Comparison of ENCODE assay signal across 1 cellular context in the genomic region with DNA sequence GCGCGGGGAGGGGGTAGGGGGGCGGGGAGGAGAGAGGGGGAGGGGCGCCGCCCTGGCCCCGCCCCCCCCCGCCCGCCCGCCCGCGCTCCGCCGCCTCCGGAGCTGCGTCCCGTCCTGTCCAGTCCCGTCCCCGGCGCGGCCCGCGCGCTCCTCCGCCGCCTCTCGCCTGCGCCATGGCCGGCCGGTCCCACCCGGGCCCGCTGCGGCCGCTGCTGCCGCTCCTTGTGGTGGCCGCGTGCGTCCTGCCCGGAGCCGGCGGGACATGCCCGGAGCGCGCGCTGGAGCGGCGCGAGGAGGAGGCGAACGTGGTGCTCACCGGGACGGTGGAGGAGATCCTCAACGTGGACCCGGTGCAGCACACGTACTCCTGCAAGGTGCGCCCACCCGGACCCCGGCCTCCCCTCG.
TF ChIP-seq lines count a peak whose summit lies in the region.

A gene (plus strand): TSS at position 121 of the 405 bp plus-strand sequence. CDS start 53 bp downstream, at position 174.

TF ChIP-seq in GM12878, 131 proteins besides CTCF, POLR2A, EP300 and RAD21 (continued from another document):
- TF ChIP-seq, protein P1, sequence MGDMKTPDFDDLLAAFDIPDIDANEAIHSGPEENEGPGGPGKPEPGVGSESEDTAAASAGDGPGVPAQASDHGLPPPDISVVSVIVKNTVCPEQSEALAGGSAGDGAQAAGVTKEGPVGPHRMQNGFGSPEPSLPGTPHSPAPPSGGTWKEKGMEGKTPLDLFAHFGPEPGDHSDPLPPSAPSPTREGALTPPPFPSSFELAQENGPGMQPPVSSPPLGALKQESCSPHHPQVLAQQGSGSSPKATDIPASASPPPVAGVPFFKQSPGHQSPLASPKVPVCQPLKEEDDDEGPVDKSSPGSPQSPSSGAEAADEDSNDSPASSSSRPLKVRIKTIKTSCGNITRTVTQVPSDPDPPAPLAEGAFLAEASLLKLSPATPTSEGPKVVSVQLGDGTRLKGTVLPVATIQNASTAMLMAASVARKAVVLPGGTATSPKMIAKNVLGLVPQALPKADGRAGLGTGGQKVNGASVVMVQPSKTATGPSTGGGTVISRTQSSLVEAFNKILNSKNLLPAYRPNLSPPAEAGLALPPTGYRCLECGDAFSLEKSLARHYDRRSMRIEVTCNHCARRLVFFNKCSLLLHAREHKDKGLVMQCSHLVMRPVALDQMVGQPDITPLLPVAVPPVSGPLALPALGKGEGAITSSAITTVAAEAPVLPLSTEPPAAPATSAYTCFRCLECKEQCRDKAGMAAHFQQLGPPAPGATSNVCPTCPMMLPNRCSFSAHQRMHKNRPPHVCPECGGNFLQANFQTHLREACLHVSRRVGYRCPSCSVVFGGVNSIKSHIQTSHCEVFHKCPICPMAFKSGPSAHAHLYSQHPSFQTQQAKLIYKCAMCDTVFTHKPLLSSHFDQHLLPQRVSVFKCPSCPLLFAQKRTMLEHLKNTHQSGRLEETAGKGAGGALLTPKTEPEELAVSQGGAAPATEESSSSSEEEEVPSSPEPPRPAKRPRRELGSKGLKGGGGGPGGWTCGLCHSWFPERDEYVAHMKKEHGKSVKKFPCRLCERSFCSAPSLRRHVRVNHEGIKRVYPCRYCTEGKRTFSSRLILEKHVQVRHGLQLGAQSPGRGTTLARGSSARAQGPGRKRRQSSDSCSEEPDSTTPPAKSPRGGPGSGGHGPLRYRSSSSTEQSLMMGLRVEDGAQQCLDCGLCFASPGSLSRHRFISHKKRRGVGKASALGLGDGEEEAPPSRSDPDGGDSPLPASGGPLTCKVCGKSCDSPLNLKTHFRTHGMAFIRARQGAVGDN (IDR thresholded peaks at IDR 0.05) = 0 out of 2 replicates have a peak, but pooled peaks have one; percentile 36
- TF ChIP-seq BACH1 (IDR thresholded peaks at IDR 0.05; ENCODE audit: borderline replicate concordance) = peak; percentile 85
- no peak for TF ChIP-seq RBBP5 (conservative IDR thresholded peaks at IDR 0.05)
- TF ChIP-seq LARP7 (IDR thresholded peaks at IDR 0.05) = peak; percentile 85; the same call in 1 of the 2 replicates
- TF ChIP-seq EED (IDR thresholded peaks at IDR 0.05; ENCODE audit: low read depth) = no peak
- TF ChIP-seq ZNF207 (IDR thresholded peaks at IDR 0.05; ENCODE audit: borderline replicate concordance) = 0 out of 2 replicates have a peak, but pooled peaks have one; percentile 32
- TF ChIP-seq, protein P2, sequence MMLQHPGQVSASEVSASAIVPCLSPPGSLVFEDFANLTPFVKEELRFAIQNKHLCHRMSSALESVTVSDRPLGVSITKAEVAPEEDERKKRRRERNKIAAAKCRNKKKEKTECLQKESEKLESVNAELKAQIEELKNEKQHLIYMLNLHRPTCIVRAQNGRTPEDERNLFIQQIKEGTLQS (IDR thresholded peaks at IDR 0.05; ENCODE audit: borderline replicate concordance, extremely low read depth, low read depth, low read length) = no peak
- no peak for TF ChIP-seq NBN (IDR thresholded peaks at IDR 0.05)
- no peak for TF ChIP-seq MTA3 (IDR thresholded peaks at IDR 0.05; ENCODE audit: borderline replicate concordance, low read length)
- TF ChIP-seq GATAD2B (conservative IDR thresholded peaks at IDR 0.05; ENCODE audit: low read depth) = peak; percentile 76; the same call in 1 of the 2 replicates
- no peak for TF ChIP-seq ZNF217 (IDR thresholded peaks at IDR 0.05)
- TF ChIP-seq, protein P3, sequence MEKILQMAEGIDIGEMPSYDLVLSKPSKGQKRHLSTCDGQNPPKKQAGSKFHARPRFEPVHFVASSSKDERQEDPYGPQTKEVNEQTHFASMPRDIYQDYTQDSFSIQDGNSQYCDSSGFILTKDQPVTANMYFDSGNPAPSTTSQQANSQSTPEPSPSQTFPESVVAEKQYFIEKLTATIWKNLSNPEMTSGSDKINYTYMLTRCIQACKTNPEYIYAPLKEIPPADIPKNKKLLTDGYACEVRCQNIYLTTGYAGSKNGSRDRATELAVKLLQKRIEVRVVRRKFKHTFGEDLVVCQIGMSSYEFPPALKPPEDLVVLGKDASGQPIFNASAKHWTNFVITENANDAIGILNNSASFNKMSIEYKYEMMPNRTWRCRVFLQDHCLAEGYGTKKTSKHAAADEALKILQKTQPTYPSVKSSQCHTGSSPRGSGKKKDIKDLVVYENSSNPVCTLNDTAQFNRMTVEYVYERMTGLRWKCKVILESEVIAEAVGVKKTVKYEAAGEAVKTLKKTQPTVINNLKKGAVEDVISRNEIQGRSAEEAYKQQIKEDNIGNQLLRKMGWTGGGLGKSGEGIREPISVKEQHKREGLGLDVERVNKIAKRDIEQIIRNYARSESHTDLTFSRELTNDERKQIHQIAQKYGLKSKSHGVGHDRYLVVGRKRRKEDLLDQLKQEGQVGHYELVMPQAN (conservative IDR thresholded peaks at IDR 0.05) = peak; percentile 74
- peak in 1 of 2 experiments; percentile 30; a peak in 1 of 3 replicates for TF ChIP-seq EGR1 (IDR thresholded peaks at IDR 0.05; ENCODE audit: borderline replicate concordance in 1 of 2, low read depth in 2 of 2, low read length in 2 of 2)
- TF ChIP-seq SMC3 (IDR thresholded peaks at IDR 0.05; ENCODE audit: borderline replicate concordance, low read length) = no peak
- TF ChIP-seq STAT3 (IDR thresholded peaks at IDR 0.05; ENCODE audit: low read depth, low read length) = no peak
- peak; percentile 48; the same call in 1 of the 2 replicates for TF ChIP-seq DPF2 (IDR thresholded peaks at IDR 0.05)
- no peak for TF ChIP-seq NR2C2 (IDR thresholded peaks at IDR 0.05; ENCODE audit: borderline replicate concordance, control insufficient read depth, insufficient read length, low read depth)
- no peak for TF ChIP-seq RFX5 (IDR thresholded peaks at IDR 0.05; ENCODE audit: low read depth, low read length)
- TF ChIP-seq KLF5 (IDR thresholded peaks at IDR 0.05; ENCODE audit: partially characterized antibody) = no peak
- 0 out of 2 replicates have a peak, but pooled peaks have one; percentile 24 for TF ChIP-seq NR2F1 (conservative IDR thresholded peaks at IDR 0.05)
